In the genomic region with DNA sequence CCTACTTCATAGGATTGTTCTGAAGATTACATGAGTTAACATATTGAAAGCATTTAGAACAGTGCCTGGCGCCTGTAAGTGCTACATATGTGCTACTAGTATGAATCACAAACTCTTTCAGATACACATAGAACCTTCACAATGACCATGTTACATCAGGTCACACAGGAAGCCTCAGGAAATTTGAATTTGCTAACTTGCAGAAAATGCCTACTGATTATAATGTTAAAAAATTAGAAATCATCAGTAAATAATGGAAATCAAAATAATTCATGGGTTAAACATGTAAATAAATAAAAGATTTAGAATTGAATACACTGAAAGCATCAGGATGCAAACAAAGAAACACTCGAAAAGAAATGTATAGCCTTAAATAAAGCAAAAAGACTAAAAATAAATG, we compare ENCODE assay signal across 19 cellular contexts.
A peak's percentile ranks its signal among the peaks of the same experiment; 100 is the strongest.
DNase-seq lines count a peak whose midpoint lies in the region; ATAC-seq and TF ChIP-seq lines count a peak whose summit lies in the region.
"Had no signal": no experiment of that assay in that cellular context is flagged by ENCODE, and none has a peak within 500 bp of the region (broad histone marks: within the 10 kb centered on the region; RNA-seq: fewer than 3 reads in every experiment).

No MANE protein-coding gene starts in this region.

- H3K4me1 ChIP-seq in endodermal cell (ENCODE audit: control insufficient read depth, insufficient read depth, low read length) = no peaks in the 10 kb centered on the region
- H3K4me1 ChIP-seq: A549, Caco-2 had no signal

- no peaks in the 10 kb centered on the region for H3K36me3 Mint-ChIP-seq in activated CD4-positive, alpha-beta T cell treated with anti-CD3 and anti-CD28 coated beads, Interleukin-2, amount 10 ng/mL, durations not matched to agents 24 days and 14 days (ENCODE audit: low read depth)
- H3K36me3 Mint-ChIP-seq in endodermal cell (ENCODE audit: low read depth) = no peaks in the 10 kb centered on the region
- H3K36me3 Mint-ChIP-seq: CD8-positive, alpha-beta T cell had no signal

- DNase-seq in activated CD4-positive, alpha-beta T cell treated with anti-CD3 and anti-CD28 coated beads, Interleukin-2, amount 10 ng/mL, durations not matched to agents 24 days and 14 days = peak; percentile 4
- no peak for DNase-seq in activated CD4-positive, alpha-beta T cell treated with anti-CD3 and anti-CD28 coated beads, Interleukin-2, amount 50 U/mL, for 1 hour
- DNase-seq in GM12865 (ENCODE audit: low read depth) = peak; percentile 4
- DNase-seq in endodermal cell = no peak
- no peak for DNase-seq in NCI-H1105 treated with DMSO at 0.1 percent for 48 hours (lab: John Stamatoyannopoulos, UW)
- DNase-seq: AML-193; Caco-2; Calu3; CD4-positive, alpha-beta T cell; CD8-positive, alpha-beta T cell; DMS79 treated with DMSO at 0.1 percent for 48 hours; GF-D8 had no signal

- H3K4me3 Mint-ChIP-seq in activated CD4-positive, alpha-beta T cell treated with anti-CD3 and anti-CD28 coated beads, Interleukin-2, amount 10 ng/mL, durations not matched to agents 24 days and 14 days = no peak overlapping the region
- no peak overlapping the region for H3K4me3 Mint-ChIP-seq in endodermal cell
- H3K4me3 Mint-ChIP-seq: B cell; CD4-positive, alpha-beta T cell; CD8-positive, alpha-beta T cell had no signal

- no peak overlapping the region for H3K9ac ChIP-seq in endodermal cell (ENCODE audit: extremely low read depth, low read length, poor library complexity, severe bottlenecking)
- H3K9ac ChIP-seq: BLaER1 treated with 17β-estradiol and CSF1 and Interleukin-3, amounts not matched to agents 10 nM and 100 nM had no signal

- no peaks in the 10 kb centered on the region for H3K36me3 ChIP-seq in endodermal cell (ENCODE audit: control insufficient read depth, insufficient read depth, low read length)
- H3K36me3 ChIP-seq: BLaER1 treated with 17β-estradiol and CSF1 and Interleukin-3, amounts not matched to agents 10 nM and 100 nM had no signal

- H3K27me3 Mint-ChIP-seq in activated CD4-positive, alpha-beta T cell treated with anti-CD3 and anti-CD28 coated beads, Interleukin-2, amount 10 ng/mL, durations not matched to agents 24 days and 14 days = peaks cover 9% of the 10 kb centered on the region
- peaks cover 21% of the 10 kb centered on the region for H3K27me3 Mint-ChIP-seq in endodermal cell (ENCODE audit: insufficient read depth)
- H3K27me3 Mint-ChIP-seq: B cell; CD4-positive, alpha-beta T cell had no signal

- peaks cover 47% of the 10 kb centered on the region for H3K27me3 ChIP-seq in endodermal cell (ENCODE audit: control insufficient read depth, insufficient read depth, low read length, poor library complexity, severe bottlenecking)
- H3K27me3 ChIP-seq: BLaER1 treated with 17β-estradiol and CSF1 and Interleukin-3, amounts not matched to agents 10 nM and 100 nM had no signal

- H3K4me3 ChIP-seq in GM12865 (ENCODE audit: low read depth, low read length) = no peak overlapping the region
- peak overlapping the region; percentile 25 for H3K4me3 ChIP-seq in endodermal cell (ENCODE audit: low read length)
- H3K4me3 ChIP-seq: A549; BLaER1 treated with 17β-estradiol and CSF1 and Interleukin-3, amounts not matched to agents 10 nM and 100 nM; GM12878 had no signal

- H3K9me3 Mint-ChIP-seq in activated CD4-positive, alpha-beta T cell treated with anti-CD3 and anti-CD28 coated beads, Interleukin-2, amount 10 ng/mL, durations not matched to agents 24 days and 14 days = no peaks in the 10 kb centered on the region
- peaks cover 6% of the 10 kb centered on the region for H3K9me3 Mint-ChIP-seq in endodermal cell
- H3K9me3 Mint-ChIP-seq: CD4-positive, alpha-beta T cell; CD8-positive, alpha-beta T cell had no signal

- no peak for ATAC-seq in GM21619 (IDR thresholded peaks at IDR 0.05; ENCODE audit: unreplicated experiment)
- ATAC-seq: A549; CD8-positive, alpha-beta T cell; GM12878 had no signal

- intact Hi-C loops in activated CD4-positive, alpha-beta T cell treated with anti-CD3 and anti-CD28 coated beads, Interleukin-2, amount 10 ng/mL, durations not matched to agents 24 days and 14 days (cut with micrococcal nuclease) = no loop called here

- H3K27ac Mint-ChIP-seq in activated CD4-positive, alpha-beta T cell treated with anti-CD3 and anti-CD28 coated beads, Interleukin-2, amount 10 ng/mL, durations not matched to agents 24 days and 14 days = no peak overlapping the region
- H3K27ac Mint-ChIP-seq in endodermal cell = no peak overlapping the region
- H3K27ac Mint-ChIP-seq: B cell; CD4-positive, alpha-beta T cell; CD8-positive, alpha-beta T cell had no signal

- 92 to 100% methylated on average over 1 to 2 of the region's 2 CpGs for WGBS in endodermal cell (ENCODE audit: insufficient coverage in 1 of 2, insufficient read length in 1 of 2), 2 experiments

- H3K4me1 Mint-ChIP-seq in activated CD4-positive, alpha-beta T cell treated with anti-CD3 and anti-CD28 coated beads, Interleukin-2, amount 10 ng/mL, durations not matched to agents 24 days and 14 days = no peaks in the 10 kb centered on the region
- H3K4me1 Mint-ChIP-seq in endodermal cell = peaks cover 3% of the 10 kb centered on the region
- H3K4me1 Mint-ChIP-seq: B cell had no signal

- no peak for TF ChIP-seq CTCF in GM12865 (IDR thresholded peaks at IDR 0.05; ENCODE audit: insufficient read depth, low read depth, low read length, missing control alignments)
- no peak for TF ChIP-seq CTCF in endodermal cell (conservative IDR thresholded peaks at IDR 0.05)

- H3K9me3 ChIP-seq in endodermal cell (ENCODE audit: control insufficient read depth, low read length) = peaks cover 9% of the 10 kb centered on the region
- H3K9me3 ChIP-seq: A549, Caco-2 had no signal

- H3K27ac ChIP-seq in endodermal cell (ENCODE audit: low read depth, low read length) = no peak overlapping the region
- H3K27ac ChIP-seq: 22Rv1; A549; BLaER1 treated with 17β-estradiol and CSF1 and Interleukin-3, amounts not matched to agents 10 nM and 100 nM; C4-2B had no signal

Comparison
In these comparisons a context has a peak if more than half of its experiments do, and no peak if none do; other contexts are left out.
1. DNase-seq: peak in activated CD4-positive, alpha-beta T cell treated with anti-CD3 and anti-CD28 coated beads, Interleukin-2, amount 10 ng/mL, durations not matched to agents 24 days and 14 days (single experiment) and GM12865 (single experiment); none in activated CD4-positive, alpha-beta T cell treated with anti-CD3 and anti-CD28 coated beads, Interleukin-2, amount 50 U/mL, for 1 hour (single experiment), endodermal cell (single experiment) and NCI-H1105 treated with DMSO at 0.1 percent for 48 hours (single experiment).